Comparison of ENCODE assay signal across 8 cellular contexts in the genomic region with DNA sequence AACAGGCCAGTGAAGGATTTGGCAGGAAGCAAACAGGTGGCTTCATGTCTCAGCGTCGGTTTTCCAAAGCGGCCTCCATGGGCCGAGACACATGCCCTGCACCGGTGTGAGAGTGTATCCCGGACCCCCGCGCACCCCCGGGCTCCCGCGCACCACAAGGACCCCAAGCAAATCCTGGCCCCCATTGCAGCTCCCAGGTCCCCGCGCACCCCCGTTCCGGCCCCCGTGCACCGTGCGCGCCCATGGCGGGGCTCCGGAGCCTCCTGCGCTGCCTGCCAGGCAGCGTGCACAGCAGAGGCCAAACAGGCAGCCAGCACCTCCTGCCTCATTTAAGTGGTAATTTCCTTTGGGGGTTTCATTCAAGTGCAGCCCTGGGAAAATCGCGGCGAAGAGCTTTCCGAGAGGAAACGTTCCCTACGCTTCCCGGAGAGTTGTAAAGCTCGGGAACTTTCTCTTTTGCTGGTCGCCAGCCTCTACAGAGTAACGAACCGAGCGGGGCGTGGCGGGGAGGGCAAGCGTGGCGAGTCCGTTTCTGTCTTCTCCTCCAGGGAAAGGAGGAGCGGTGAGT.
DNase-seq lines count a peak whose midpoint lies in the region; ATAC-seq, FAIRE-seq and TF ChIP-seq lines count a peak whose summit lies in the region.

No MANE protein-coding gene starts in this region.

- CTCF ChIA-PET in PC-3 (lab: Charles Lee) = no interaction called here

- no peak for FAIRE-seq in GM12892 (lab: Jason Lieb, UNC)

- DNase-seq in stimulated activated CD4-positive, alpha-beta T cell treated with anti-CD3 and anti-CD28 coated beads, Interleukin-4, amount 100 ng/mL, for 1 hour = peak; percentile 6
- no peak for DNase-seq in stimulated activated CD4-positive, alpha-beta T cell treated with anti-CD3 and anti-CD28 coated beads, Interleukin-4, amount 100 ng/mL, for 4 hours
- DNase-seq in fibroblast of gingiva (ENCODE audit: low read depth) = peak; percentile 27
- DNase-seq in aorta = peak in 1 of 2 donors; percentile 78
- no peak for DNase-seq in PC-3
- no peak for DNase-seq in NCI-H82 (lab: John Stamatoyannopoulos, UW)
- DNase-seq in GM12892 (ENCODE audit: insufficient read length) = no peak

- peak overlapping the region; percentile 45 to 59 for H3K4me3 ChIP-seq in muscle layer of colon (ENCODE audit: low read depth in 1 of 2, low read length in 2 of 2)
- peak overlapping the region; percentile 29 to 35 for H3K4me3 ChIP-seq in aorta (ENCODE audit: low read length in 2 of 2)
- no peak overlapping the region for H3K4me3 ChIP-seq in PC-3 (ENCODE audit: low read length)

- intact Hi-C loops in aorta (cut with DNase I) = no loop called here
- intact Hi-C loops in PC-3 (cut with micrococcal nuclease) = no loop called here

- ATAC-seq in aorta (ENCODE audit: low FRiP score) (peak; percentile 63), PC-3 (no peak)

- no peaks in the 10 kb centered on the region for H3F3A ChIP-seq in PC-3 (ENCODE audit: low read length, unreplicated experiment)

- no TSS peak for BruUV-seq in PC-3 (replicated peaks; lab: Mats Ljungman, UMichigan)

- H2AFZ ChIP-seq in PC-3 (ENCODE audit: low read length) = no peak overlapping the region

- H4K20me1 ChIP-seq in PC-3 (ENCODE audit: low read length) = no peaks in the 10 kb centered on the region

- no peak for TF ChIP-seq CTCF in PC-3 (conservative IDR thresholded peaks at IDR 0.05; ENCODE audit: low read depth, low read length)

- TF ChIP-seq POLR2A in GM12892 (IDR thresholded peaks at IDR 0.05; ENCODE audit: low read depth, low read length) = no peak

- H3K4me1 ChIP-seq in muscle layer of colon (ENCODE audit: insufficient read depth, low read length) = no peaks in the 10 kb centered on the region
- no peaks in the 10 kb centered on the region for H3K4me1 ChIP-seq in aorta (ENCODE audit: control insufficient read depth in 1 of 2, insufficient read depth in 2 of 2, low read length in 2 of 2)
- H3K4me1 ChIP-seq in PC-3 (ENCODE audit: insufficient read depth, low read length) = no peaks in the 10 kb centered on the region

- 5 to 8% methylated on average over 41 of the region's 41 CpGs for WGBS in aorta, 2 donors

- no peaks in the 10 kb centered on the region for H3K27me3 ChIP-seq in muscle layer of colon (ENCODE audit: control insufficient read depth in 1 of 2, insufficient read depth in 2 of 2, low read length in 2 of 2)
- no peaks in the 10 kb centered on the region for H3K27me3 ChIP-seq in aorta (ENCODE audit: control insufficient read depth in 1 of 2, insufficient read depth in 2 of 2, low read length in 1 of 2)
- no peaks in the 10 kb centered on the region for H3K27me3 ChIP-seq in PC-3 (ENCODE audit: low read length)

- no peaks in the 10 kb centered on the region for H3K79me2 ChIP-seq in PC-3 (ENCODE audit: low read length)

- H3K9me3 ChIP-seq in muscle layer of colon (ENCODE audit: low read length) (no peaks in the 10 kb centered on the region), aorta (ENCODE audit: control insufficient read depth, low read length) (no peaks in the 10 kb centered on the region), PC-3 (ENCODE audit: low read length) (no peaks in the 10 kb centered on the region)

- POLR2A ChIA-PET in PC-3 (lab: Charles Lee; ENCODE audit: unreplicated experiment) = no interaction called here

- H3K9ac ChIP-seq in muscle layer of colon (ENCODE audit: low read length) = no peak overlapping the region
- no peak overlapping the region for H3K9ac ChIP-seq in PC-3 (ENCODE audit: low read length)

- no peaks in the 10 kb centered on the region for H3K36me3 ChIP-seq in muscle layer of colon (ENCODE audit: insufficient read depth, low read length)
- H3K36me3 ChIP-seq in aorta (ENCODE audit: control insufficient read depth in 1 of 2, insufficient read depth in 2 of 2, low read length in 1 of 2) = no peaks in the 10 kb centered on the region
- H3K36me3 ChIP-seq in PC-3 (ENCODE audit: low read depth, low read length) = no peaks in the 10 kb centered on the region

- H3K27ac ChIP-seq in muscle layer of colon (ENCODE audit: low read depth, low read length) (no peak overlapping the region), aorta (ENCODE audit: low read depth in 1 of 2, low read length in 2 of 2) (no peak overlapping the region), PC-3 (ENCODE audit: low read length) (no peak overlapping the region)

- no peak overlapping the region for H3K4me2 ChIP-seq in PC-3 (ENCODE audit: low read length)

- H3K9me2 ChIP-seq in PC-3 (replicated peaks; ENCODE audit: low read length) = no peaks in the 10 kb centered on the region

Comparison
In these comparisons a context has a peak if more than half of its experiments do, and no peak if none do; other contexts are left out.
1. DNase-seq: peak in stimulated activated CD4-positive, alpha-beta T cell treated with anti-CD3 and anti-CD28 coated beads, Interleukin-4, amount 100 ng/mL, for 1 hour (single experiment) and fibroblast of gingiva (single experiment); none in stimulated activated CD4-positive, alpha-beta T cell treated with anti-CD3 and anti-CD28 coated beads, Interleukin-4, amount 100 ng/mL, for 4 hours (0 of 2), PC-3 (single experiment), NCI-H82 (single experiment) and GM12892 (single experiment).